In the genomic region with DNA sequence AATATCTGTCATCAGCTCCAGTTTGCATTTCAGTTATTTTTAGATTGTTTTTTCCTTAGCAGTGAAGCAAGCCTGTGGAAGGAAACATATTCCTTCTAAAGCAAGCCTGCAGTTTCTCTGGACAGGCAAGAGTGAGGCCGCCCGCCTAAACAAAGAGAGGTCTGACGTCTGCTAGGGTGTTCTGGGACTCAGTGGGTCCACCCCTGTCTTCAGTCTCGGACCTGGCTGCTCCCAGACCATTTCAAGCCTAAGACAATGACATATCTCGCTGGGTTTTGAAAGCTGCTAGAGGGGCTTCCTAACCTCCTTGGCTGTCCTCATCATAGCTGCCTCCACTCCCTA, we compare ENCODE assay signal across 1 cellular context.
A peak's percentile ranks its signal among the peaks of the same experiment; 100 is the strongest.
TF ChIP-seq lines count a peak whose summit lies in the region.

No MANE protein-coding gene starts in this region.

TF ChIP-seq in HEK293, 187 proteins besides CTCF, POLR2A, EP300 and RAD21:
- TF ChIP-seq, protein P1, sequence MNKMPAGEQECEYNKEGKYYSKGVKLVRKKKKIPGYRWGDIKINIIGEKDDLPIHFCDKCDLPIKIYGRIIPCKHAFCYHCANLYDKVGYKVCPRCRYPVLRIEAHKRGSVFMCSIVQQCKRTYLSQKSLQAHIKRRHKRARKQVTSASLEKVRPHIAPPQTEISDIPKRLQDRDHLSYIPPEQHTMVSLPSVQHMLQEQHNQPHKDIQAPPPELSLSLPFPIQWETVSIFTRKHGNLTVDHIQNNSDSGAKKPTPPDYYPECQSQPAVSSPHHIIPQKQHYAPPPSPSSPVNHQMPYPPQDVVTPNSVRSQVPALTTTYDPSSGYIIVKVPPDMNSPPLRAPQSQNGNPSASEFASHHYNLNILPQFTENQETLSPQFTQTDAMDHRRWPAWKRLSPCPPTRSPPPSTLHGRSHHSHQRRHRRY (tag by site-specific recombination; IDR thresholded peaks at IDR 0.05), result no peak
- peak; percentile 42; the same call in 1 of the 2 replicates for TF ChIP-seq ZNF335 (tag by site-specific recombination; conservative IDR thresholded peaks at IDR 0.05)
TF ChIP-seq in HEK293: peak in this region for 1.
